In genomic region chr5:988316-988715, GRCh38 we compare ENCODE assay signal across 30 cellular contexts. TPM values are rescaled to one million over a fixed set of nuclear protein-coding genes. Genes with fewer than 3 reads are reported as not detected.
"Had no signal": no experiment of that assay in that cellular context is flagged by ENCODE, and none has a peak within 500 bp of the region (broad histone marks: within the 10 kb centered on the region; RNA-seq: fewer than 3 reads in every experiment).

No MANE protein-coding gene starts in this region.

- FAIRE-seq: frontal cortex had no signal

- DNase-seq: activated CD4-positive, alpha-beta memory T cell treated with anti-CD3 and anti-CD28 coated beads for 36 hours; activated CD4-positive, alpha-beta T cell treated with anti-CD3 and anti-CD28 coated beads for 36 hours; activated CD4-positive, alpha-beta T cell treated with anti-CD3 and anti-CD28 coated beads, Interleukin-2, amount 10 ng/mL, durations not matched to agents 24 days and 14 days; activated CD4-positive, CD25-positive, alpha-beta regulatory T cell; activated CD4-positive, CD25-positive, alpha-beta regulatory T cell treated with anti-CD3 and anti-CD28 coated beads, Interleukin-2, amount 50 U/mL, for 72 hours; activated CD8-positive, alpha-beta memory T cell treated with anti-CD3 and anti-CD28 coated beads, Interleukin-2, amount 10 ng/mL, durations not matched to agents 7 days and 5 days; activated CD8-positive, alpha-beta memory T cell treated with anti-CD3 and anti-CD28 coated beads, Interleukin-2, amount 50 U/mL, for 4 hours; activated CD8-positive, alpha-beta T cell treated with anti-CD3 and anti-CD28 coated beads, Interleukin-2, amount 10 ng/mL, durations not matched to agents 7 days and 5 days; activated effector memory CD4-positive, alpha-beta T cell treated with anti-CD3 and anti-CD28 coated beads, Interleukin-2, amount 50 U/mL, for 16 hours; activated naive CD4-positive, alpha-beta T cell treated with anti-CD3 and anti-CD28 coated beads for 36 hours; activated naive CD8-positive, alpha-beta T cell treated with anti-CD3 and anti-CD28 coated beads for 36 hours; activated naive CD8-positive, alpha-beta T cell treated with anti-CD3 and anti-CD28 coated beads, Interleukin-2, amount 50 U/mL, for 24 hours; activated T-cell treated with anti-CD3 and anti-CD28 coated beads, Interleukin-2, amount 50 U/mL, for 1 hour; activated T-cell treated with anti-CD3 and anti-CD28 coated beads, Interleukin-2, amount 50 U/mL, for 48 hours; adrenal gland; amygdala; aorta; body of pancreas; central memory CD4-positive, alpha-beta T cell; cerebellar nuclear complex; colonic mucosa; effector memory CD4-positive, alpha-beta T cell; endodermal cell; foreskin fibroblast; T-cell; T1000 had no signal

- H3K27ac ChIP-seq: adrenal gland, body of pancreas, cardiac muscle cell, colonic mucosa had no signal

- ATAC-seq: activated CD4-positive, alpha-beta T cell treated with anti-CD3 and anti-CD28 coated beads for 36 hours; activated CD8-positive, alpha-beta memory T cell treated with anti-CD3 and anti-CD28 coated beads, Interleukin-2, amount 10 ng/mL, durations not matched to agents 7 days and 5 days; activated CD8-positive, alpha-beta T cell treated with anti-CD3 and anti-CD28 coated beads, Interleukin-2, amount 10 ng/mL, durations not matched to agents 7 days and 5 days; activated naive CD8-positive, alpha-beta T cell treated with anti-CD3 and anti-CD28 coated beads, Interleukin-2, amount 50 U/mL, for 24 hours; body of pancreas; esophagus mucosa; T-cell had no signal

- H3K4me1 ChIP-seq: body of pancreas, colonic mucosa had no signal

- H3K27me3 ChIP-seq: body of pancreas, cardiac muscle cell, colonic mucosa had no signal

- H3K9me3 ChIP-seq: adrenal gland, body of pancreas, colonic mucosa had no signal

- H3K36me3 ChIP-seq: adrenal gland, cardiac muscle cell, colonic mucosa had no signal

- H3K4me3 ChIP-seq: adrenal gland, body of pancreas, cardiac muscle cell, colonic mucosa had no signal

RNA-seq across cellular contexts. Expression of gene NKD2, which starts 20.3 kb away (rescaled TPM):
- total RNA-seq: epithelial cell of proximal tubule had no signal
